ENCODE assay signal across 26 cellular contexts in the genomic region with DNA sequence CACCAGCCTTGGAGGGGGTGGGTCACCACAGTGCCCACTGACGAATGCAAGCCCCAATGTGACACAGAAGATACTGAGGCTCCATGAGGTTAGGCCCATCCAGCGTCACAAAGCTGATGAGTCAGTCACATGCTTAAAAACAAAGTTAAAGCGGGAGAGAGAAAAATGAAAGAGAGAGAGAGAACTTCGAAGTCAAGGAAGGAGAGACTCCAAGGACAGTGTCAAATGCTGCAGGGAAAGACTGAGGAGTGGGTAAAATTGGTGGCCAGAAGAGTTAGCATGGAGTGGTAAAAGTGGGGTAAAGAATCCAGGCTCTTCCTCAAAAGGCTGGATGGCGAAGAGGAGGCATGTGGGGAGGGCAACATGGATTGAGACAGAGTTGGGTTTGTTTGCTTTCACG.
"Had no signal": no experiment of that assay in that cellular context is flagged by ENCODE, and none has a peak within 500 bp of the region (broad histone marks: within the 10 kb centered on the region; RNA-seq: fewer than 3 reads in every experiment).

No MANE protein-coding gene starts in this region.

- H3K27ac ChIP-seq: gastrocnemius medialis, ovary, psoas muscle, sigmoid colon, spleen, testis, tibial artery had no signal

- H3K9me3 ChIP-seq: gastrocnemius medialis, mucosa of descending colon, ovary, psoas muscle, sigmoid colon, spleen, testis, tibial artery had no signal

- H3K9me3 Mint-ChIP-seq: mesothelial cell of epicardium; naive B cell; natural killer cell treated with Interleukin-12 subunit alpha and Interleukin-12 subunit beta and Interleukin-15 and Interleukin-18, amount 100 ng/mL, for 72 hours; stimulated activated memory B cell treated with anti-CD40 and anti-IgM and Interleukin-4, amounts not matched to agents 10 μg/mL and 1 μg/mL and 100 μg/mL, for 72 hours; type B pancreatic cell had no signal

- H3K36me3 Mint-ChIP-seq: mesothelial cell of epicardium; naive B cell; natural killer cell treated with Interleukin-12 subunit alpha and Interleukin-12 subunit beta and Interleukin-15 and Interleukin-18, amount 100 ng/mL, for 72 hours; stimulated activated memory B cell treated with anti-CD40 and anti-IgM and Interleukin-4, amounts not matched to agents 10 μg/mL and 1 μg/mL and 100 μg/mL, for 72 hours had no signal

- H3K4me3 Mint-ChIP-seq: mesothelial cell of epicardium; naive B cell; natural killer cell treated with Interleukin-12 subunit alpha and Interleukin-12 subunit beta and Interleukin-15 and Interleukin-18, amount 100 ng/mL, for 72 hours; stimulated activated memory B cell treated with anti-CD40 and anti-IgM and Interleukin-4, amounts not matched to agents 10 μg/mL and 1 μg/mL and 100 μg/mL, for 72 hours; type B pancreatic cell had no signal

- H3K36me3 ChIP-seq: gastrocnemius medialis, ovary, sigmoid colon, spleen, tibial artery had no signal

- H3K4me1 Mint-ChIP-seq: naive B cell; stimulated activated memory B cell treated with anti-CD40 and anti-IgM and Interleukin-4, amounts not matched to agents 10 μg/mL and 1 μg/mL and 100 μg/mL, for 72 hours had no signal

- H3K27ac Mint-ChIP-seq: mesothelial cell of epicardium; natural killer cell treated with Interleukin-12 subunit alpha and Interleukin-12 subunit beta and Interleukin-15 and Interleukin-18, amount 100 ng/mL, for 72 hours; stimulated activated memory B cell treated with anti-CD40 and anti-IgM and Interleukin-4, amounts not matched to agents 10 μg/mL and 1 μg/mL and 100 μg/mL, for 72 hours; type B pancreatic cell had no signal

- H3K4me1 ChIP-seq: gastrocnemius medialis, psoas muscle, sigmoid colon, testis had no signal

- H3K27me3 ChIP-seq: gastrocnemius medialis, ovary, sigmoid colon, spleen, testis, tibial artery had no signal

- H3K4me3 ChIP-seq: gastrocnemius medialis, lung, mucosa of descending colon, ovary, psoas muscle, sigmoid colon, spleen, testis, tibial artery had no signal

- DNase-seq: cortex of kidney; effector CD4-positive, alpha-beta T cell; foreskin fibroblast; gastrocnemius medialis; head of caudate nucleus; kidney; mesenchymal stem cell; mucosa of descending colon; naive B cell; nucleus accumbens; ovary; posterior cingulate gyrus; psoas muscle; right cardiac atrium; sigmoid colon; spleen; stimulated activated CD4-positive, alpha-beta T cell treated with anti-CD3 and anti-CD28 coated beads, Interleukin-4, amount 100 ng/mL, for 4 hours; stimulated activated naive CD8-positive, alpha-beta T cell treated with anti-CD3 and anti-CD28 coated beads, Interleukin-15, Interleukin-2, amounts not matched to agents 100 U/mL and 50 U/mL, for 24 hours; substantia nigra; testis; tibial artery had no signal

- FAIRE-seq: kidney had no signal

- H3K27me3 Mint-ChIP-seq: naive B cell; stimulated activated memory B cell treated with anti-CD40 and anti-IgM and Interleukin-4, amounts not matched to agents 10 μg/mL and 1 μg/mL and 100 μg/mL, for 72 hours; type B pancreatic cell had no signal
